Comparison of ENCODE assay signal across 8 cellular contexts in genomic region chr19:12783849-12784393, GRCh38. TPM values are rescaled to one million over a fixed set of nuclear protein-coding genes. Genes with fewer than 3 reads are reported as not detected.
DNase-seq lines count a peak whose midpoint lies in the region; ATAC-seq, FAIRE-seq and TF ChIP-seq lines count a peak whose summit lies in the region.

No MANE protein-coding gene starts in this region.

- peaks cover 14% of the 10 kb centered on the region for H3K4me1 Mint-ChIP-seq in Caco-2 (ENCODE audit: low read depth, unreplicated experiment)
- H3K4me1 Mint-ChIP-seq in T-cell = peaks cover 23 to 40% (median 28%) of the 10 kb centered on the region in 3 donors

- POLR2A ChIA-PET in Caco-2 (lab: Charles Lee) (no interaction called here), T-cell (lab: Charles Lee) (interaction anchor here (0.5 to 2.7 kb wide), 2 partner anchors 8 to 193 kb away, joined by 4 to 45 read pairs; partner anchors contain the start of gene JUNB (in 1 of the 2))

- CTCF ChIA-PET in Caco-2 (lab: Charles Lee) = no interaction called here
- CTCF ChIA-PET in T-cell (lab: Charles Lee) = no interaction called here

- H3K36me3 Mint-ChIP-seq in Caco-2 (ENCODE audit: insufficient read depth, unreplicated experiment) (no peaks in the 10 kb centered on the region), T-cell (no peaks in the 10 kb centered on the region)

- intact Hi-C loops in Caco-2 (cut with micrococcal nuclease; ENCODE audit: unreplicated experiment) = no loop called here
- intact Hi-C loops in pancreas (cut with DNase I) = no loop called here

- H3K9me3 ChIP-seq in Caco-2 = no peaks in the 10 kb centered on the region
- no peaks in the 10 kb centered on the region for H3K9me3 ChIP-seq in pancreas

- 29 to 33% methylated on average over 16 to 19 of the region's 19 CpGs for WGBS in pancreas, 2 donors

- H3K4me1 ChIP-seq in Caco-2 = peaks cover 44% of the 10 kb centered on the region
- H3K4me1 ChIP-seq in foreskin keratinocyte = peaks cover 37% of the 10 kb centered on the region
- H3K4me1 ChIP-seq in pancreas = peaks cover 11 to 58% (median 24%) of the 10 kb centered on the region in 3 donors

- H3K27ac Mint-ChIP-seq in Caco-2 (ENCODE audit: unreplicated experiment) = no peak overlapping the region
- H3K27ac Mint-ChIP-seq in T-cell = no peak overlapping the region

- H3K27ac ChIP-seq in foreskin keratinocyte = peak overlapping the region; percentile 39
- H3K27ac ChIP-seq in pancreas = peak overlapping the region; percentile 68 to 99 (median 84)

- TF ChIP-seq CTCF in Caco-2 (IDR thresholded peaks at IDR 0.05; ENCODE audit: insufficient read depth in 1 of 2, low read depth in 1 of 2, low read length in 1 of 2, severe bottlenecking in 1 of 2, unreplicated experiment in 1 of 2) (no peak), foreskin keratinocyte (conservative IDR thresholded peaks at IDR 0.05) (no peak), pancreas (IDR thresholded peaks at IDR 0.05) (no peak)

- DNase-seq in Caco-2 = peak; percentile 67 to 85
- peak in 1 of 34 experiments; percentile 11 for DNase-seq in T-cell
- peak in 1 of 2 donors; percentile 61 for DNase-seq in foreskin keratinocyte
- peak in 2 of 6 donors; percentile 58 to 66 for DNase-seq in pancreas
- no peak for DNase-seq in inferior parietal cortex (ENCODE audit: extremely low spot score)

- H3K36me3 ChIP-seq in Caco-2 (ENCODE audit: control insufficient read depth, insufficient read depth, low read length) (no peaks in the 10 kb centered on the region), pancreas (no peaks in the 10 kb centered on the region)

- ATAC-seq in T-cell (replicated peaks in 1 of 4) (no peak), foreskin keratinocyte (peak; percentile 13), pancreas (no peak), HG03097 (IDR thresholded peaks at IDR 0.05; ENCODE audit: low FRiP score, unreplicated experiment) (no peak), HG03025 (IDR thresholded peaks at IDR 0.05; ENCODE audit: low FRiP score, unreplicated experiment) (no peak), GM18873 (IDR thresholded peaks at IDR 0.05; ENCODE audit: low FRiP score, unreplicated experiment) (no peak)

- H3K9me3 Mint-ChIP-seq in Caco-2 (ENCODE audit: unreplicated experiment) = no peaks in the 10 kb centered on the region
- no peaks in the 10 kb centered on the region for H3K9me3 Mint-ChIP-seq in T-cell

- H3K4me3 ChIP-seq in Caco-2 (ENCODE audit: low read depth, low read length) = peak overlapping the region; percentile 50
- H3K4me3 ChIP-seq in pancreas = no peak overlapping the region

- FAIRE-seq in pancreas (lab: Jason Lieb, UNC) = no peak

- H3K4me3 Mint-ChIP-seq in Caco-2 (ENCODE audit: unreplicated experiment) (no peak overlapping the region), T-cell (peak overlapping the region; percentile 54 to 85 (median 60))

- no TSS peak for BruUV-seq in Caco-2 (replicated peaks; lab: Mats Ljungman, UMichigan)

- H3K27me3 Mint-ChIP-seq in Caco-2 (ENCODE audit: insufficient read depth, unreplicated experiment) = no peaks in the 10 kb centered on the region
- H3K27me3 Mint-ChIP-seq in T-cell = no peaks in the 10 kb centered on the region

- no peaks in the 10 kb centered on the region for H3K27me3 ChIP-seq in Caco-2 (replicated peaks; ENCODE audit: control insufficient read depth, insufficient read depth, low read length)
- H3K27me3 ChIP-seq in foreskin keratinocyte = no peaks in the 10 kb centered on the region
- no peaks in the 10 kb centered on the region for H3K27me3 ChIP-seq in pancreas

RNA-seq across cellular contexts. Expression of gene JUNB, which starts 7.4 kb away (rescaled TPM):
- total RNA-seq in Caco-2 (2022) = 16.4 and 19.4 TPM in 2 replicates
- 1,000 to 10,000 TPM in 2 of 5 donors, 100 to 1,000 TPM in 3; 117 to 2,289 (median 138) TPM for total RNA-seq in T-cell
- 101 and 134 TPM in 2 replicates for total RNA-seq in foreskin keratinocyte
- 104 and 134 TPM in 2 replicates for polyA plus RNA-seq in foreskin keratinocyte
- 100 to 1,000 TPM in 2 of 6 donors, 10 to 100 TPM in 4; 41.6 to 109 (median 70.7) TPM for total RNA-seq in pancreas
- 100 to 1,000 TPM; 172 to 206 TPM for polyA plus RNA-seq in pancreas

RNA-seq across cellular contexts. Expression of gene HOOK2, which starts 8.6 kb away (rescaled TPM):
- total RNA-seq in Caco-2 (2022) (74.2 and 80.4 TPM in 2 replicates), T-cell (10 to 100 TPM; 19.7 to 26.6 (median 22.8) TPM), foreskin keratinocyte (34.5 and 35.9 TPM in 2 replicates), pancreas (10 to 100 TPM; 37.7 to 60.9 (median 49.0) TPM)
- polyA plus RNA-seq in foreskin keratinocyte (32.9 and 35.5 TPM in 2 replicates), pancreas (100 to 1,000 TPM; 268 to 300 TPM)

RNA-seq across cellular contexts. Expression of gene PRDX2, which starts 17.7 kb away (rescaled TPM):
- total RNA-seq in Caco-2 (2022) (265 and 285 TPM in 2 replicates), T-cell (100 to 1,000 TPM in 3 of 5 donors, 10 to 100 TPM in 2; 94.5 to 150 (median 134) TPM), foreskin keratinocyte (271 and 287 TPM in 2 replicates), pancreas (100 to 1,000 TPM in 4 of 6 donors, 10 to 100 TPM in 2; 77.5 to 109 (median 103) TPM)
- polyA plus RNA-seq in foreskin keratinocyte (347 and 379 TPM in 2 replicates), pancreas (100 to 1,000 TPM in 1 of 2 donors, 10 to 100 TPM in 1; 75.8 to 172 TPM)

RNA-seq across cellular contexts. Expression of gene THSD8, which starts 17.9 kb away (rescaled TPM):
- total RNA-seq in Caco-2 (2022) (23.9 and 25.9 TPM in 2 replicates), T-cell (1 to 10 TPM in 1 of 5 donors, under 1 TPM in 3, not detected in 1; 0.63 to 2.4 (median 0.97) TPM), foreskin keratinocyte (9.3 and 14.7 TPM in 2 replicates), pancreas (1 to 10 TPM in 5 of 6 donors, under 1 TPM in 1; 0.90 to 3.9 (median 2.1) TPM)
- polyA plus RNA-seq in foreskin keratinocyte (49.9 and 56.0 TPM in 2 replicates), pancreas (1 to 10 TPM; 1.3 to 2.0 TPM)

RNA-seq across cellular contexts. Expression of gene RNASEH2A, which starts 22.5 kb away (rescaled TPM):
- total RNA-seq in Caco-2 (2022) = 30.9 and 37.6 TPM in 2 replicates
- 10 to 100 TPM in 3 of 5 donors, 1 to 10 TPM in 2; 4.7 to 18.0 (median 15.0) TPM for total RNA-seq in T-cell
- total RNA-seq in foreskin keratinocyte = 46.6 and 49.4 TPM in 2 replicates
- 54.8 and 56.1 TPM in 2 replicates for polyA plus RNA-seq in foreskin keratinocyte
- 1 to 10 TPM; 1.7 to 6.0 (median 3.0) TPM for total RNA-seq in pancreas
- 1 to 10 TPM; 3.9 to 5.5 TPM for polyA plus RNA-seq in pancreas
